In genomic region chr2:72718906-72719305, GRCh38 we compare ENCODE assay signal across 23 cellular contexts.
DNase-seq lines count a peak whose midpoint lies in the region; ATAC-seq and TF ChIP-seq lines count a peak whose summit lies in the region.
"Had no signal": no experiment of that assay in that cellular context is flagged by ENCODE, and none has a peak within 500 bp of the region (broad histone marks: within the 10 kb centered on the region; RNA-seq: fewer than 3 reads in every experiment).

No MANE protein-coding gene starts in this region.

- TF ChIP-seq CTCF in AG09319 (IDR thresholded peaks at IDR 0.05; ENCODE audit: low read depth, low read length) (no peak), esophagus muscularis mucosa (IDR thresholded peaks at IDR 0.05) (no peak)

- intact Hi-C loops in esophagus muscularis mucosa (cut with DNase I): no loop called here

- H3K9me3 ChIP-seq in HUES48 (ENCODE audit: control insufficient read depth, insufficient read depth, low read length) (no peaks in the 10 kb centered on the region), adipocyte (ENCODE audit: control insufficient read depth, low read length) (no peaks in the 10 kb centered on the region), esophagus muscularis mucosa (no peaks in the 10 kb centered on the region)
- H3K9me3 ChIP-seq: BLaER1 treated with 17β-estradiol and CSF1 and Interleukin-3, amounts not matched to agents 10 nM and 100 nM; esophagus squamous epithelium; prostate gland; SK-N-SH had no signal

- H3K4me1 ChIP-seq in HUES48 (ENCODE audit: control insufficient read depth, insufficient read depth, low read length) (peaks cover 26% of the 10 kb centered on the region), adipocyte (ENCODE audit: control insufficient read depth, insufficient read depth, low read length) (peaks cover 16% of the 10 kb centered on the region), esophagus muscularis mucosa (peaks cover 0 to 24% (median 21%) of the 10 kb centered on the region in 4 donors)
- H3K4me1 ChIP-seq: prostate gland had no signal

- H3K27ac ChIP-seq in HUES48 (ENCODE audit: low read depth, low read length) (peak overlapping the region; percentile 88), esophagus muscularis mucosa (replicated peaks in 1 of 4) (no peak overlapping the region)
- H3K27ac ChIP-seq: BLaER1 treated with 17β-estradiol and CSF1 and Interleukin-3, amounts not matched to agents 10 nM and 100 nM; esophagus squamous epithelium; prostate gland; WERI-Rb-1 had no signal

- TF ChIP-seq POLR2A in esophagus muscularis mucosa (IDR thresholded peaks at IDR 0.05; ENCODE audit: low read depth): no peak

- ATAC-seq in HG03432 (IDR thresholded peaks at IDR 0.05; ENCODE audit: unreplicated experiment) (no peak), HG02759 (IDR thresholded peaks at IDR 0.05; ENCODE audit: unreplicated experiment) (no peak)
- ATAC-seq: activated naive CD8-positive, alpha-beta T cell treated with anti-CD3 and anti-CD28 coated beads, Interleukin-2, amount 50 U/mL, for 24 hours; HCT116 had no signal

- H3K27me3 ChIP-seq in HUES48 (ENCODE audit: control insufficient read depth, insufficient read depth, low read length) (no peaks in the 10 kb centered on the region), adipocyte (replicated peaks; ENCODE audit: control insufficient read depth, insufficient read depth, low read length) (no peaks in the 10 kb centered on the region), esophagus muscularis mucosa (no peaks in the 10 kb centered on the region)
- H3K27me3 ChIP-seq: BLaER1 treated with 17β-estradiol and CSF1 and Interleukin-3, amounts not matched to agents 10 nM and 100 nM; esophagus squamous epithelium; neural progenitor cell had no signal

- H3K36me3 ChIP-seq in HUES48 (ENCODE audit: control insufficient read depth, insufficient read depth, low read length): 0 out of 2 replicates have a peak, but pooled peaks cover 7% of the 10 kb centered on the region
- H3K36me3 ChIP-seq in adipocyte (ENCODE audit: control insufficient read depth, insufficient read depth, low read length, severe bottlenecking): peaks cover 10% of the 10 kb centered on the region
- H3K36me3 ChIP-seq in esophagus muscularis mucosa: peaks cover 0 to 23% (median 2%) of the 10 kb centered on the region in 4 donors
- H3K36me3 ChIP-seq: prostate gland had no signal

- H3K4me3 ChIP-seq in HUES48 (ENCODE audit: low read depth, low read length): peak overlapping the region; percentile 42; the same call in 1 of the 2 replicates
- no peak overlapping the region for H3K4me3 ChIP-seq in adipocyte (ENCODE audit: low read length)
- no peak overlapping the region for H3K4me3 ChIP-seq in esophagus muscularis mucosa
- H3K4me3 ChIP-seq: BLaER1 treated with 17β-estradiol and CSF1 and Interleukin-3, amounts not matched to agents 10 nM and 100 nM; esophagus squamous epithelium; neural progenitor cell; prostate gland had no signal

- peak overlapping the region; percentile 59; the same call in 1 of the 2 replicates for H3K9ac ChIP-seq in HUES48 (ENCODE audit: low read depth, low read length)
- H3K9ac ChIP-seq in adipocyte (ENCODE audit: low read length): no peak overlapping the region
- H3K9ac ChIP-seq: BLaER1 treated with 17β-estradiol and CSF1 and Interleukin-3, amounts not matched to agents 10 nM and 100 nM; neural progenitor cell; SK-N-SH had no signal

- peak; percentile 47 for DNase-seq in AG09319 (ENCODE audit: extremely low read depth, low read depth)
- DNase-seq in adipocyte (ENCODE audit: low read depth): peak; percentile 1
- DNase-seq in islet precursor cell: peak; percentile 79
- no peak for DNase-seq in activated naive CD4-positive, alpha-beta T cell treated with Interleukin-2 at 50 U/mL for 16 hours
- no peak for DNase-seq in esophagus muscularis mucosa (ENCODE audit: extremely low spot score)
- DNase-seq: activated CD8-positive, alpha-beta memory T cell treated with anti-CD3 and anti-CD28 coated beads, Interleukin-2, amount 50 U/mL, for 4 hours; activated effector memory CD4-positive, alpha-beta T cell treated with Interleukin-2 at 50 U/mL for 16 hours; activated naive CD8-positive, alpha-beta T cell treated with anti-CD3 and anti-CD28 coated beads, Interleukin-2, amount 50 U/mL, for 24 hours; effector CD8-positive, alpha-beta T cell; esophagus squamous epithelium; glutamatergic neuron; NCI-H1436 treated with DMSO at 0.1 percent for 48 hours; NCI-H524; SK-N-SH; substantia nigra; WERI-Rb-1 had no signal

- TF ChIP-seq EP300 in esophagus muscularis mucosa (IDR thresholded peaks at IDR 0.05): no peak

Comparison
In these comparisons a context has a peak if more than half of its experiments do, and no peak if none do; other contexts are left out.
1. DNase-seq: peak in AG09319 (single experiment), adipocyte (single experiment) and islet precursor cell (single experiment); none in activated naive CD4-positive, alpha-beta T cell treated with Interleukin-2 at 50 U/mL for 16 hours (single experiment) and esophagus muscularis mucosa (single experiment).